18 cellular contexts compared by ENCODE assay signal in the genomic region with DNA sequence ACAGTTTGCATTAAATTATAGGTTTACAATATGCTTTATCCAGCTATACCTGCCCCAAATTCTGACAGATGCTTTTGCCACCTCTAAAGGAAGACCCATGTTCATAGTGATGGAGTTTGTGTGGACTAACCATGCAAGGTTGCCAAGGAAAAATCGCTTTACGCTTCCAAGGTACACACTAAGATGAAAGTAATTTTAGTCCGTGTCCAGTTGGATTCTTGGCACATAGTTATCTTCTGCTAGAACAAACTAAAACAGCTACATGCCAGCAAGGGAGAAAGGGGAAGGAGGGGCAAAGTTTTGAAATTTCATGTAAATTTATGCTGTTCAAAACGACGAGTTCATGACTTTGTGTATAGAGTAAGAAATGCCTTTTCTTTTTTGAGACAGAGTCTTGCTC. TPM values are rescaled to one million over a fixed set of nuclear protein-coding genes. Genes with fewer than 3 reads are reported as not detected.
A peak's percentile ranks its signal among the peaks of the same experiment; 100 is the strongest.
DNase-seq lines count a peak whose midpoint lies in the region; ATAC-seq and TF ChIP-seq lines count a peak whose summit lies in the region.
"Had no signal": no experiment of that assay in that cellular context is flagged by ENCODE, and none has a peak within 500 bp of the region (broad histone marks: within the 10 kb centered on the region; RNA-seq: fewer than 3 reads in every experiment).

No MANE protein-coding gene starts in this region.

- no peak for TF ChIP-seq CTCF in heart left ventricle (IDR thresholded peaks at IDR 0.05)
- no peak for TF ChIP-seq CTCF in gastroesophageal sphincter (IDR thresholded peaks at IDR 0.05)
- TF ChIP-seq CTCF in omental fat pad (IDR thresholded peaks at IDR 0.05), result no peak
- no peak for TF ChIP-seq CTCF in colonic mucosa (IDR thresholded peaks at IDR 0.05)

- 40 to 57% (median 54%) methylated on average over 5 of the region's 5 CpGs for WGBS in heart left ventricle, 4 donors
- 15 to 37% methylated on average over 5 of the region's 5 CpGs for WGBS in gastroesophageal sphincter (ENCODE audit: low coverage in 1 of 2), 2 donors
- WGBS in aorta, 2 donors, result 4 to 8% methylated on average over 5 of the region's 5 CpGs

- H3K27me3 ChIP-seq in heart left ventricle (no peaks in the 10 kb centered on the region), gastroesophageal sphincter (no peaks in the 10 kb centered on the region), aorta (ENCODE audit: control insufficient read depth in 1 of 2, insufficient read depth in 2 of 2, low read length in 1 of 2) (no peaks in the 10 kb centered on the region), colonic mucosa (no peaks in the 10 kb centered on the region)

- H3K9me3 ChIP-seq in heart left ventricle (no peaks in the 10 kb centered on the region), gastroesophageal sphincter (no peaks in the 10 kb centered on the region), aorta (ENCODE audit: control insufficient read depth, low read length) (no peaks in the 10 kb centered on the region), colonic mucosa (no peaks in the 10 kb centered on the region)

- peak in 3 of 4 donors; percentile 11 to 59 (median 32) for ATAC-seq in heart left ventricle
- peak; percentile 47 for ATAC-seq in gastroesophageal sphincter
- ATAC-seq in omental fat pad (ENCODE audit: low FRiP score), result peak; percentile 55
- ATAC-seq in aorta (ENCODE audit: low FRiP score), result peak; percentile 46
- ATAC-seq in GM21576 (IDR thresholded peaks at IDR 0.05; ENCODE audit: unreplicated experiment), result no peak

- H3K4me3 ChIP-seq in heart left ventricle (no peak overlapping the region), gastroesophageal sphincter (no peak overlapping the region), aorta (ENCODE audit: low read length in 2 of 2) (no peak overlapping the region), colonic mucosa (no peak overlapping the region)

- DNase-seq in heart left ventricle (no peak), cardiac septum (ENCODE audit: low spot score) (no peak), omental fat pad (ENCODE audit: low spot score) (no peak), aorta (no peak), nucleus accumbens (lab: John Stamatoyannopoulos, UW) (no peak), colonic mucosa (no peak)
- DNase-seq: 8988T, DMS 273 treated with DMSO at 0.1 percent for 48 hours, DND-41, KBM-7, NCI-H1105 treated with DMSO at 0.1 percent for 48 hours, NCI-H1694, NCI-H2107, NCI-H345, NCI-H524 treated with DMSO at 0.1 percent for 48 hours, RPMI8226 had no signal

- intact Hi-C loops in heart left ventricle (cut with DNase I), result loop anchor here in 4 of 10 donors (5.0 to 10.0 kb wide), 4 partner anchors 46 to 68 kb away; no protein-coding TSS in a partner anchor
- intact Hi-C loops in cardiac septum (cut with DNase I), result no loop called here
- intact Hi-C loops in aorta (cut with DNase I), result loop anchor here in 1 of 2 donors (5.0 kb wide), 1 partner anchor 56 kb away; no protein-coding TSS in a partner anchor
- intact Hi-C loops in colonic mucosa (cut with DNase I), result no loop called here

- H3K4me1 ChIP-seq in heart left ventricle (peaks cover 0 to 35% (median 15%) of the 10 kb centered on the region in 12 donors), gastroesophageal sphincter (peaks cover 3 to 52% (median 8%) of the 10 kb centered on the region in 3 donors), aorta (ENCODE audit: control insufficient read depth in 1 of 2, insufficient read depth in 2 of 2, low read length in 2 of 2) (peaks cover 5 to 12% of the 10 kb centered on the region in 2 donors), colonic mucosa (no peaks in the 10 kb centered on the region)

- H3K27ac ChIP-seq in heart left ventricle (peak overlapping the region in 11 of 12 donors; percentile 41 to 84 (median 75)), gastroesophageal sphincter (peak overlapping the region; percentile 68 to 85 (median 76)), aorta (ENCODE audit: low read depth in 1 of 2, low read length in 2 of 2) (peak overlapping the region in 1 of 2 donors; percentile 10), colonic mucosa (no peak overlapping the region)

- H3K36me3 ChIP-seq in heart left ventricle (peaks cover 0 to 15% (median 0%) of the 10 kb centered on the region in 9 donors), gastroesophageal sphincter (peaks cover 0 to 16% of the 10 kb centered on the region in 2 donors), aorta (ENCODE audit: control insufficient read depth in 1 of 2, insufficient read depth in 2 of 2, low read length in 1 of 2) (no peaks in the 10 kb centered on the region), colonic mucosa (no peaks in the 10 kb centered on the region)

- TF ChIP-seq EP300 in gastroesophageal sphincter (IDR thresholded peaks at IDR 0.05), result no peak

- no peak overlapping the region for H3K9ac ChIP-seq in colonic mucosa (ENCODE audit: low read depth in 2 of 2, low read length in 2 of 2)

- TF ChIP-seq POLR2A in heart left ventricle (IDR thresholded peaks at IDR 0.05) (no peak), gastroesophageal sphincter (IDR thresholded peaks at IDR 0.05) (no peak)

RNA-seq across cellular contexts. Expression of a gene that starts 41.0 kb away (rescaled TPM):
- 10 to 100 TPM; 16.9 to 40.2 (median 30.0) TPM for total RNA-seq in heart left ventricle
- 10 to 100 TPM; 14.8 to 16.9 TPM for polyA plus RNA-seq in heart left ventricle
- total RNA-seq in cardiac septum, result 22.9 TPM
- total RNA-seq in gastroesophageal sphincter, result 10 to 100 TPM in 2 of 4 donors, 1 to 10 TPM in 2; 4.6 to 13.2 (median 8.1) TPM
- total RNA-seq in omental fat pad, result 1 to 10 TPM; 4.0 to 7.2 (median 5.5) TPM
- 1 to 10 TPM; 7.1 to 7.3 TPM for total RNA-seq in aorta
- polyA plus RNA-seq in aorta, result 1 to 10 TPM; 2.8 to 7.8 TPM
- total RNA-seq in colonic mucosa, result 10 to 100 TPM in 1 of 2 donors, 1 to 10 TPM in 1; 9.7 to 16.9 TPM
